8 cellular contexts compared by ENCODE assay signal in the genomic region with DNA sequence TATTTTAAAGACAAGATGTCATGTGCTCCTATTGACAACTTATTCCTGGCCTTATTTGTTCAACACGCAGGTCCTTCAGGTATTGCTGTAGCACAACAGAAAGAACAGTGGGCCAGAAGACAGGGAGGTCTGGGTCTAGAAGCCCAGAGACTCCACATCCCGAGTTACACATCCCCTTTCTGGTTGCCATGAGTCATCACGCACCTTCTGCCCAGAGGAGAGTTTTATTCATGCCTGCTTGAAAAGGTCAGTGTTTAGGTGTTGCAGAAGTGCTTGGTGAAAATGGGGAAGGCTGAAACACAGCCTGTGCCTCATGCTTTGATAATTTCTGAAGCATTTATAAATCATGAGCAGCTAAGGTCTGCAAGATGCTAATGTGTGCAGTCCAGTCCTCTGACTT.
DNase-seq lines count a peak whose midpoint lies in the region; ATAC-seq and TF ChIP-seq lines count a peak whose summit lies in the region.
"Had no signal": no experiment of that assay in that cellular context is flagged by ENCODE, and none has a peak within 500 bp of the region (broad histone marks: within the 10 kb centered on the region; RNA-seq: fewer than 3 reads in every experiment).

No MANE protein-coding gene starts in this region.

- peaks cover 0 to 16% (median 6%) of the 10 kb centered on the region in 7 donors for H3K9me3 Mint-ChIP-seq in naive B cell

- no peaks in the 10 kb centered on the region for H3K27me3 ChIP-seq in adrenal gland
- H3K27me3 ChIP-seq in esophagus muscularis mucosa = no peaks in the 10 kb centered on the region
- H3K27me3 ChIP-seq: body of pancreas had no signal

- TF ChIP-seq POLR2A in adrenal gland (IDR thresholded peaks at IDR 0.05) (no peak), esophagus muscularis mucosa (IDR thresholded peaks at IDR 0.05; ENCODE audit: low read depth) (no peak)

- no peak for TF ChIP-seq EP300 in esophagus muscularis mucosa (IDR thresholded peaks at IDR 0.05)

- H3K4me1 ChIP-seq in adrenal gland (replicated peaks in 1 of 2) = no peaks in the 10 kb centered on the region
- peaks cover 9 to 18% (median 11%) of the 10 kb centered on the region in 4 donors for H3K4me1 ChIP-seq in esophagus muscularis mucosa
- H3K4me1 ChIP-seq: body of pancreas had no signal

- H3K9me3 ChIP-seq in adrenal gland (replicated peaks in 1 of 3) = no peaks in the 10 kb centered on the region
- H3K9me3 ChIP-seq in esophagus muscularis mucosa = no peaks in the 10 kb centered on the region
- H3K9me3 ChIP-seq: body of pancreas had no signal

- H3K27ac ChIP-seq in adrenal gland (no peak overlapping the region), esophagus muscularis mucosa (replicated peaks in 1 of 4) (no peak overlapping the region)
- H3K27ac ChIP-seq: body of pancreas had no signal

- 56 to 78% (median 71%) methylated on average over 3 of the region's 3 CpGs for WGBS in adrenal gland, 4 donors
- 65% methylated on average over 3 of the region's 3 CpGs for WGBS in esophagus muscularis mucosa

- no peak overlapping the region for H3K4me3 Mint-ChIP-seq in naive B cell

- intact Hi-C loops in adrenal gland (cut with DNase I) = no loop called here
- intact Hi-C loops in esophagus muscularis mucosa (cut with DNase I) = no loop called here

- no peaks in the 10 kb centered on the region for H3K36me3 Mint-ChIP-seq in naive B cell

- DNase-seq in NCI-H226 (peak; percentile 48), naive B cell (no peak), adrenal gland (no peak), esophagus muscularis mucosa (ENCODE audit: extremely low spot score) (no peak)
- DNase-seq in activated CD4-positive, CD25-positive, alpha-beta regulatory T cell (lab: John Stamatoyannopoulos, UW) = no peak

- ATAC-seq in GM19043 (IDR thresholded peaks at IDR 0.05; ENCODE audit: low read depth, unreplicated experiment) (peak; percentile 93), HG02678 (IDR thresholded peaks at IDR 0.05; ENCODE audit: unreplicated experiment) (peak; percentile 88), naive B cell (ENCODE audit: low read depth in 2 of 2) (peak; percentile 30 to 68)
- ATAC-seq: body of pancreas had no signal

- TF ChIP-seq CTCF in adrenal gland (IDR thresholded peaks at IDR 0.05) = no peak
- no peak for TF ChIP-seq CTCF in esophagus muscularis mucosa (IDR thresholded peaks at IDR 0.05)

- peaks cover 5 to 15% (median 11%) of the 10 kb centered on the region in 3 donors for H3K4me1 Mint-ChIP-seq in naive B cell

- no peaks in the 10 kb centered on the region for H3K36me3 ChIP-seq in adrenal gland (replicated peaks in 1 of 2)
- no peaks in the 10 kb centered on the region for H3K36me3 ChIP-seq in esophagus muscularis mucosa

- H3K4me3 ChIP-seq in adrenal gland (no peak overlapping the region), esophagus muscularis mucosa (no peak overlapping the region)
- H3K4me3 ChIP-seq: body of pancreas had no signal

- peaks cover 0 to 5% (median 0%) of the 10 kb centered on the region in 3 donors for H3K27me3 Mint-ChIP-seq in naive B cell

- H3K27ac Mint-ChIP-seq in naive B cell = no peak overlapping the region
